ENCODE assay signal across 10 cellular contexts in the genomic region with DNA sequence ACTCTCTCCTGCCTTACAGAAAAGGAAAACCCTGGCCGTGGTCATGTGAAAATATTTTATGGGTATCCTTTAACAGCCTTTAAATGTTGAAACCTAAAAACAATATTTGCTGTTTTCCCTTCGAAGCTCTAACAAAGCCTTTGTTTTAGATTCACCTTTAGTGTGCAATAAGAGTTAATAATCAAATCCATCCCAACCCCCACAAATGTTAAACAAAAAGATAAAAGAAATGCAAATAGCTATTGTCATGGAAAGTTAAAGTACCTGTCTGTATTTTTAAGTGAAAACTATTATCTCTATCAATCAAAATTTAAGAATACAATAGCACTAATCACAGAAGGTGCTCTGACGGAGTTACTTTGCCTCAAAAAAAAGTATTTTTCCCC.
DNase-seq lines count a peak whose midpoint lies in the region; ATAC-seq and TF ChIP-seq lines count a peak whose summit lies in the region.
"Had no signal": no experiment of that assay in that cellular context is flagged by ENCODE, and none has a peak within 500 bp of the region (broad histone marks: within the 10 kb centered on the region; RNA-seq: fewer than 3 reads in every experiment).

No MANE protein-coding gene starts in this region.

- TF ChIP-seq POLR2A in esophagus squamous epithelium (IDR thresholded peaks at IDR 0.05): no peak

- H3K4me3 ChIP-seq in SK-N-MC: peak overlapping the region; percentile 77
- peak overlapping the region in 1 of 4 donors; percentile 12 for H3K4me3 ChIP-seq in esophagus squamous epithelium

- peaks cover 81 to 86% of the 10 kb centered on the region in 2 experiments for H3K4me1 Mint-ChIP-seq in H9
- H3K4me1 Mint-ChIP-seq in activated CD8-positive, alpha-beta memory T cell treated with anti-CD3 and anti-CD28 coated beads, Interleukin-2, amount 10 ng/mL, durations not matched to agents 7 days and 5 days: peaks cover 59% of the 10 kb centered on the region

- no peak overlapping the region for H2BK20ac ChIP-seq in H9 (ENCODE audit: low read depth, low read length, poor library complexity, severe bottlenecking)

- DNase-seq in H9 (no peak), SK-N-MC (ENCODE audit: low read depth, low spot score) (no peak), esophagus squamous epithelium (lab: John Stamatoyannopoulos, UW) (no peak), pons (ENCODE audit: low spot score) (peak; percentile 14), NCI-H69 (lab: John Stamatoyannopoulos, UW) (no peak), middle frontal gyrus (ENCODE audit: extremely low spot score, low spot score) (no peak)
- DNase-seq in activated CD8-positive, alpha-beta memory T cell treated with anti-CD3 and anti-CD28 coated beads, Interleukin-2, amount 10 ng/mL, durations not matched to agents 7 days and 5 days: no peak
- DNase-seq: EL had no signal

- H3K4ac ChIP-seq in H9 (ENCODE audit: low read depth, low read length): no peak overlapping the region

- no peak for ATAC-seq in activated CD8-positive, alpha-beta memory T cell treated with anti-CD3 and anti-CD28 coated beads, Interleukin-2, amount 10 ng/mL, durations not matched to agents 7 days and 5 days
- ATAC-seq in GM19035 (IDR thresholded peaks at IDR 0.05; ENCODE audit: unreplicated experiment): no peak

- H4K5ac ChIP-seq in H9 (ENCODE audit: insufficient read length, low read depth, low read length): no peak overlapping the region

- WGBS in H9 (ENCODE audit: extremely low coverage, insufficient read length, low lambda C conversion rate): no CpG with 5 or more reads among the region's 3 CpGs
- 57 to 68% methylated on average over 3 of the region's 3 CpGs for WGBS in esophagus squamous epithelium, 2 donors

- intact Hi-C loops in esophagus squamous epithelium (cut with DNase I): no loop called here

- H3K14ac ChIP-seq in H9 (ENCODE audit: insufficient read depth, low read length): no peak overlapping the region

- peak overlapping the region; percentile 91 for H3K4me2 ChIP-seq in H9 (ENCODE audit: insufficient read depth, insufficient read length, low read length)

- no peak overlapping the region for H3K18ac ChIP-seq in H9 (ENCODE audit: insufficient read length, low read depth, low read length)

- H3K27ac ChIP-seq in H9 (ENCODE audit: insufficient read length, low read depth, low read length) (no peak overlapping the region), SK-N-MC (peak overlapping the region; percentile 83), esophagus squamous epithelium (peak overlapping the region in 3 of 4 donors; percentile 63 to 69 (median 63))
- H3K27ac ChIP-seq: SJSA1 had no signal

- no peaks in the 10 kb centered on the region for H3K9me3 Mint-ChIP-seq in H9
- no peaks in the 10 kb centered on the region for H3K9me3 Mint-ChIP-seq in activated CD8-positive, alpha-beta memory T cell treated with anti-CD3 and anti-CD28 coated beads, Interleukin-2, amount 10 ng/mL, durations not matched to agents 7 days and 5 days (ENCODE audit: low read depth)

- H4K91ac ChIP-seq in H9 (ENCODE audit: insufficient read length, low read depth, low read length): no peak overlapping the region

- H3K27me3 Mint-ChIP-seq in H9 (ENCODE audit: low read depth): no peaks in the 10 kb centered on the region
- H3K27me3 Mint-ChIP-seq in activated CD8-positive, alpha-beta memory T cell treated with anti-CD3 and anti-CD28 coated beads, Interleukin-2, amount 10 ng/mL, durations not matched to agents 7 days and 5 days: peaks cover 24% of the 10 kb centered on the region

- H2BK12ac ChIP-seq in H9 (ENCODE audit: insufficient read length, low read depth, low read length): no peak overlapping the region

- H3K79me1 ChIP-seq in H9 (ENCODE audit: insufficient read depth, low read depth, low read length, poor library complexity, severe bottlenecking): no peaks in the 10 kb centered on the region

- H2BK15ac ChIP-seq in H9 (ENCODE audit: low read depth, low read length): no peak overlapping the region

- CTCF ChIA-PET in activated CD8-positive, alpha-beta memory T cell treated with anti-CD3 and anti-CD28 coated beads, Interleukin-2, amount 10 ng/mL, durations not matched to agents 7 days and 5 days (lab: Charles Lee): no interaction called here

- H3T11ph ChIP-seq in H9 (ENCODE audit: low read length): no peak overlapping the region

- H3K27ac Mint-ChIP-seq in H9: peak overlapping the region; percentile 67 to 98 (median 94)
- H3K27ac Mint-ChIP-seq in activated CD8-positive, alpha-beta memory T cell treated with anti-CD3 and anti-CD28 coated beads, Interleukin-2, amount 10 ng/mL, durations not matched to agents 7 days and 5 days: no peak overlapping the region

- H3K4me3 Mint-ChIP-seq in H9: peak overlapping the region; percentile 89 to 92
- H3K4me3 Mint-ChIP-seq in activated CD8-positive, alpha-beta memory T cell treated with anti-CD3 and anti-CD28 coated beads, Interleukin-2, amount 10 ng/mL, durations not matched to agents 7 days and 5 days: no peak overlapping the region

- no peak overlapping the region for H2AK5ac ChIP-seq in H9 (ENCODE audit: insufficient read length, low read length)

- H3K79me2 ChIP-seq in H9 (ENCODE audit: insufficient read depth, low read length): peaks cover 4% of the 10 kb centered on the region; the same call in 1 of the 2 replicates

- H3K36me3 Mint-ChIP-seq in H9 (ENCODE audit: insufficient read depth in 1 of 3, low read depth in 3 of 3): no peaks in the 10 kb centered on the region
- H3K36me3 Mint-ChIP-seq in activated CD8-positive, alpha-beta memory T cell treated with anti-CD3 and anti-CD28 coated beads, Interleukin-2, amount 10 ng/mL, durations not matched to agents 7 days and 5 days: peaks cover 3% of the 10 kb centered on the region

- H3K27me3 ChIP-seq in H9 (ENCODE audit: insufficient read depth, low read length): no peaks in the 10 kb centered on the region; the same call in 1 of the 2 replicates
- no peaks in the 10 kb centered on the region for H3K27me3 ChIP-seq in esophagus squamous epithelium
- H3K27me3 ChIP-seq: SJSA1 had no signal

- TF ChIP-seq CTCF in H9 (conservative IDR thresholded peaks at IDR 0.05) (no peak), esophagus squamous epithelium (IDR thresholded peaks at IDR 0.05) (no peak)

- H3K36me3 ChIP-seq in SK-N-MC (ENCODE audit: insufficient read depth, low read length): no peaks in the 10 kb centered on the region
- H3K36me3 ChIP-seq in esophagus squamous epithelium: no peaks in the 10 kb centered on the region
- H3K36me3 ChIP-seq: SJSA1 had no signal

- peak overlapping the region; percentile 63 for H3K9ac ChIP-seq in H9 (ENCODE audit: extremely low read depth, insufficient read length, low read length)
- H3K9ac ChIP-seq in SK-N-MC (ENCODE audit: insufficient read length): peak overlapping the region; percentile 71

- H3K4me1 ChIP-seq in H9 (ENCODE audit: insufficient read depth, low read length) (peaks cover 11% of the 10 kb centered on the region), esophagus squamous epithelium (peaks cover 2 to 29% (median 8%) of the 10 kb centered on the region in 3 donors)

- H3K23me2 ChIP-seq in H9 (ENCODE audit: insufficient read length, low read depth, low read length, poor library complexity, severe bottlenecking): peaks cover 9% of the 10 kb centered on the region

- H3K9me3 ChIP-seq in H9 (ENCODE audit: control insufficient read depth, low read depth, low read length) (no peaks in the 10 kb centered on the region), SK-N-MC (ENCODE audit: low read depth, low read length) (no peaks in the 10 kb centered on the region), esophagus squamous epithelium (no peaks in the 10 kb centered on the region)
- H3K9me3 ChIP-seq: SJSA1 had no signal

- no peak overlapping the region for H3K23ac ChIP-seq in H9 (ENCODE audit: insufficient read length, low read depth, low read length)

- H2AFZ ChIP-seq in H9 (ENCODE audit: low read length): no peak overlapping the region

- no peaks in the 10 kb centered on the region for H4K20me1 ChIP-seq in H9 (ENCODE audit: control insufficient read depth, insufficient read depth, insufficient read length)

- no peak overlapping the region for H4K8ac ChIP-seq in H9 (replicated peaks; ENCODE audit: insufficient read length, low read depth, low read length)

- H2BK120ac ChIP-seq in H9 (ENCODE audit: low read depth, low read length, poor library complexity, severe bottlenecking): no peak overlapping the region

- H3K56ac ChIP-seq in H9 (ENCODE audit: insufficient read length, low read depth, low read length): no peak overlapping the region

- no peak overlapping the region for H2BK5ac ChIP-seq in H9 (ENCODE audit: insufficient read length, low read length)
